In the genomic region with DNA sequence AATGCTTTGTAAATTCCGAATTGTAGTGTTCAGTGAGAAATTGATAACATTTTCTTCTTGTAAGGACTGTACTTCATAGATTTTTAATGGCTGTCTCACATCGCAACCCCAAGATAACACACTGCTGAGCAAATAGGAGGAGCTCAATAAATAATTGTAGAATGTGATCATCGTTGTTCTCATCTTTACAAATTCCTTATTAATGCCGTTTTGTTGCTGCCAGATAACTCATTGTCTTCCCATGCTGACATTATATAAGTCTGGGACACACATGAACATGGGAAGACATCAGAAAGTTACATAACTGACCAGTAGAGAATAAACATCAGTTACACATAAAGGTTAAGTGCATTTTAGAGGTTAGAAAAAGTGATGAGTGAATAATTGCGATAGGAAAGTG, we compare ENCODE assay signal across 17 cellular contexts. TPM values are rescaled to one million over a fixed set of nuclear protein-coding genes. Genes with fewer than 3 reads are reported as not detected.
A peak's percentile ranks its signal among the peaks of the same experiment; 100 is the strongest.
DNase-seq lines count a peak whose midpoint lies in the region; ATAC-seq and TF ChIP-seq lines count a peak whose summit lies in the region.
"Had no signal": no experiment of that assay in that cellular context is flagged by ENCODE, and none has a peak within 500 bp of the region (broad histone marks: within the 10 kb centered on the region; RNA-seq: fewer than 3 reads in every experiment).

No MANE protein-coding gene starts in this region.

- no peak overlapping the region for H3K4me3 ChIP-seq in brain microvascular endothelial cell (ENCODE audit: low read depth, low read length)
- no peak overlapping the region for H3K4me3 ChIP-seq in GM23338
- H3K4me3 ChIP-seq: heart right ventricle, right lobe of liver had no signal

- DNase-seq in HT-29 (ENCODE audit: low spot score) (peak; percentile 34), brain microvascular endothelial cell (peak; percentile 40), iris pigment epithelial cell (ENCODE audit: low read depth) (peak; percentile 70), Right ventricle myocardium superior (no peak), GM23338 (ENCODE audit: low spot score) (no peak), left ventricle myocardium superior (no peak), T1000 (lab: John Stamatoyannopoulos, UW) (no peak)
- DNase-seq: amygdala; CD4-positive, alpha-beta T cell; heart right ventricle; NCI-H2081 treated with DMSO at 0.1 percent for 48 hours; NCI-H526; right lobe of liver; stimulated activated CD4-positive, alpha-beta T cell treated with anti-CD3 and anti-CD28 coated beads, Interleukin-4, amount 100 ng/mL, for 1 hour had no signal

- H3K27ac ChIP-seq in brain microvascular endothelial cell (peak overlapping the region; percentile 77), GM23338 (ENCODE audit: low read depth) (no peak overlapping the region)
- H3K27ac ChIP-seq: neutrophil, right lobe of liver had no signal

- no peaks in the 10 kb centered on the region for H3K27me3 ChIP-seq in brain microvascular endothelial cell (replicated peaks)
- H3K27me3 ChIP-seq in GM23338 (ENCODE audit: insufficient read depth): no peaks in the 10 kb centered on the region
- H3K27me3 ChIP-seq: heart right ventricle, neutrophil, right lobe of liver had no signal

- H3K36me3 Mint-ChIP-seq in GM23338 (ENCODE audit: low read depth): no peaks in the 10 kb centered on the region
- H3K36me3 Mint-ChIP-seq: WTC11 had no signal

- TF ChIP-seq CTCF in brain microvascular endothelial cell (IDR thresholded peaks at IDR 0.05; ENCODE audit: low read depth, low read length, missing control alignments) (no peak), GM23338 (conservative IDR thresholded peaks at IDR 0.05; ENCODE audit: low read depth in 2 of 2) (no peak)

- no peaks in the 10 kb centered on the region for H3K9me3 Mint-ChIP-seq in GM23338
- H3K9me3 Mint-ChIP-seq: activated T-helper 2 cell treated with anti-CD3 and anti-CD28 coated beads, Interferon-gamma antibody, Interleukin-2, Interleukin-4, amounts not matched to agents 10 μg/mL and 5 μg/mL and 100 μg/mL, durations not matched to agents 14 hours and 24 hours and 36 hours; CD4-positive, alpha-beta T cell had no signal

- no peaks in the 10 kb centered on the region for H3K36me3 ChIP-seq in brain microvascular endothelial cell (replicated peaks)
- no peaks in the 10 kb centered on the region for H3K36me3 ChIP-seq in GM23338 (ENCODE audit: insufficient read depth)
- H3K36me3 ChIP-seq: heart right ventricle, neutrophil, right lobe of liver had no signal

- no peaks in the 10 kb centered on the region for H3F3A ChIP-seq in GM23338 (replicated peaks; ENCODE audit: low read depth)

- intact Hi-C loops in Right ventricle myocardium superior (cut with DNase I): loop anchor here (5.0 kb wide), 2 partner anchors 332 to 462 kb away; no protein-coding TSS in a partner anchor
- intact Hi-C loops in left ventricle myocardium superior (cut with micrococcal nuclease): loop anchor here (5.0 kb wide), 1 partner anchor 327 kb away; no protein-coding TSS in a partner anchor

- in situ Hi-C loops in brain microvascular endothelial cell (cut with HindIII; ENCODE audit: low pct_ligation_motif_present, low sequenced_read_pairs): no loop called here

- no peak overlapping the region for H2AFZ ChIP-seq in GM23338

- H3K4me1 ChIP-seq in GM23338 (ENCODE audit: insufficient read depth): no peaks in the 10 kb centered on the region
- H3K4me1 ChIP-seq: right lobe of liver had no signal

- H3K27me3 Mint-ChIP-seq in GM23338 (ENCODE audit: insufficient read depth, low read depth, poor library complexity): peaks cover 8% of the 10 kb centered on the region

- H3K27ac Mint-ChIP-seq in GM23338: no peak overlapping the region
- H3K27ac Mint-ChIP-seq: activated T-helper 2 cell treated with anti-CD3 and anti-CD28 coated beads, Interferon-gamma antibody, Interleukin-2, Interleukin-4, amounts not matched to agents 10 μg/mL and 5 μg/mL and 100 μg/mL, durations not matched to agents 14 hours and 24 hours and 36 hours; CD4-positive, alpha-beta T cell; WTC11 had no signal

- no peak overlapping the region for H3K4me2 ChIP-seq in GM23338

- no peaks in the 10 kb centered on the region for H3K4me1 Mint-ChIP-seq in GM23338
- H3K4me1 Mint-ChIP-seq: WTC11 had no signal

- H4K20me1 ChIP-seq in GM23338 (replicated peaks; ENCODE audit: insufficient read depth): no peaks in the 10 kb centered on the region

- H3K79me2 ChIP-seq in GM23338 (replicated peaks; ENCODE audit: insufficient read depth): no peaks in the 10 kb centered on the region

- ATAC-seq in Right ventricle myocardium superior (ENCODE audit: poor library complexity) (no peak), GM23338 (no peak), left ventricle myocardium superior (no peak)
- ATAC-seq: WTC11 had no signal

- peaks cover 6% of the 10 kb centered on the region; the same call in 1 of the 2 replicates for H3K9me2 ChIP-seq in GM23338 (ENCODE audit: insufficient read depth)

- no peak overlapping the region for H3K4me3 Mint-ChIP-seq in GM23338
- H3K4me3 Mint-ChIP-seq: CD4-positive, alpha-beta T cell; WTC11 had no signal

TF ChIP-seq in GM23338, 12 proteins besides CTCF, POLR2A, EP300 and RAD21:
- TF ChIP-seq ZNF331 (CRISPR knock-in tag; IDR thresholded peaks at IDR 0.05; ENCODE audit: low read depth): no peak
- TF ChIP-seq NANOG (IDR thresholded peaks at IDR 0.05; ENCODE audit: borderline replicate concordance): no peak
- no peak for TF ChIP-seq POLR2AphosphoS5 (IDR thresholded peaks at IDR 0.05; ENCODE audit: low read depth)

RNA-seq across cellular contexts. Expression of gene TSPAN2, which starts 46.4 kb away (rescaled TPM):
- 0.05 and 0.23 TPM in 2 replicates for total RNA-seq in HT-29 (2014; rRNA removed; shearing (Covaris generic))
- total RNA-seq in Right ventricle myocardium superior (12.2 TPM), left ventricle myocardium superior (6.2 TPM)
- total RNA-seq in GM23338 (2014; rRNA removed; shearing (Covaris generic)): 11.8 and 15.0 TPM in 2 replicates
- polyA plus RNA-seq in GM23338 (2016; fragmentation: Nextera tagmentation; extraction: Ambion mirVana): 9.4 and 11.2 TPM in 2 replicates

Comparison
In these comparisons a context has a peak if more than half of its experiments do, and no peak if none do; other contexts are left out.
1. DNase-seq: peak in HT-29 (single experiment), brain microvascular endothelial cell (single experiment) and iris pigment epithelial cell (single experiment); none in Right ventricle myocardium superior (single experiment), GM23338 (single experiment), left ventricle myocardium superior (single experiment) and T1000 (single experiment).